8 cellular contexts compared by ENCODE assay signal in genomic region chr9:125747053-125747764, GRCh38. TPM values are rescaled to one million over a fixed set of nuclear protein-coding genes. Genes with fewer than 3 reads are reported as not detected.
DNase-seq lines count a peak whose midpoint lies in the region; ATAC-seq and TF ChIP-seq lines count a peak whose summit lies in the region.

Gene PBX3 (plus strand): TSS chr9:125747373.

- H3K27me3 ChIP-seq in adipocyte (replicated peaks; ENCODE audit: control insufficient read depth, insufficient read depth, low read length) = no peaks in the 10 kb centered on the region
- H3K27me3 ChIP-seq in psoas muscle (ENCODE audit: insufficient read depth in 3 of 3, low read length in 2 of 3) = peaks cover 0 to 19% (median 5%) of the 10 kb centered on the region in 3 donors

- intact Hi-C loops in left ventricle myocardium superior (cut with micrococcal nuclease) (no loop called here), psoas muscle (cut with DNase I) (loop anchor here (2.0 to 10.0 kb wide), 4 partner anchors 40 to 190 kb away; partner anchors contain the start of gene MAPKAP1 (in 1 of the 2))

- H3K36me3 ChIP-seq in adipocyte (ENCODE audit: control insufficient read depth, insufficient read depth, low read length, severe bottlenecking) (no peaks in the 10 kb centered on the region), psoas muscle (ENCODE audit: insufficient read depth in 1 of 2, low read depth in 1 of 2) (no peaks in the 10 kb centered on the region)

- H3K4me1 ChIP-seq in adipocyte (ENCODE audit: control insufficient read depth, insufficient read depth, low read length) (peaks cover 36% of the 10 kb centered on the region), psoas muscle (peaks cover 14% of the 10 kb centered on the region)

- H3K4me3 ChIP-seq in AG09309 (ENCODE audit: control insufficient read depth, low read depth, low read length) (peak within 1 kb of the TSS; percentile 64), adipocyte (ENCODE audit: low read length) (peak within 1 kb of the TSS; percentile 97), psoas muscle (peak within 1 kb of the TSS; percentile 87)

- H3K27ac ChIP-seq in psoas muscle = peak within 1 kb of the TSS; percentile 70

- DNase-seq in AG09309 (ENCODE audit: low read depth) (no peak), SW 1271 (lab: John Stamatoyannopoulos, UW) (peak; percentile 13 to 66), adipocyte (ENCODE audit: low read depth) (peak; percentile 78), left ventricle myocardium superior (peak; percentile 73), psoas muscle (peak; percentile 56 to 75), amniotic stem cell (lab: John Stamatoyannopoulos, UW) (no peak)

- WGBS in psoas muscle, 3 donors = 0 to 1% (median 1%) methylated on average over 31 to 105 of the region's 107 CpGs

- H3K9ac ChIP-seq in adipocyte (ENCODE audit: low read length) = peak within 1 kb of the TSS; percentile 91

- ATAC-seq in GM18909 (IDR thresholded peaks at IDR 0.05; ENCODE audit: poor library complexity, unreplicated experiment) (peak; percentile 17), HG03280 (IDR thresholded peaks at IDR 0.05; ENCODE audit: unreplicated experiment) (peak; percentile 14), left ventricle myocardium superior (peak; percentile 6), psoas muscle (no peak)

- H3K9me3 ChIP-seq in adipocyte (ENCODE audit: control insufficient read depth, low read length) (no peaks in the 10 kb centered on the region), psoas muscle (no peaks in the 10 kb centered on the region)

- TF ChIP-seq CTCF in AG09309 (IDR thresholded peaks at IDR 0.05; ENCODE audit: control insufficient read depth, insufficient read depth, low read depth, low read length, missing control alignments) (no peak), psoas muscle (IDR thresholded peaks at IDR 0.05) (no peak)

RNA-seq across cellular contexts. Expression of gene PBX3, which starts in this region (rescaled TPM):
- total RNA-seq in left ventricle myocardium superior = 50.4 TPM
- total RNA-seq in psoas muscle = 10 to 100 TPM in 1 of 4 donors, 1 to 10 TPM in 3; 4.6 to 12.4 (median 6.9) TPM
- 10 to 100 TPM in 1 of 3 donors, 1 to 10 TPM in 2; 4.2 to 12.7 (median 4.3) TPM for polyA plus RNA-seq in psoas muscle

Comparison
In these comparisons a context has a peak if more than half of its experiments do, and no peak if none do; other contexts are left out.
1. DNase-seq: peak in SW 1271 (2 of 2), adipocyte (single experiment), left ventricle myocardium superior (single experiment) and psoas muscle (2 of 2); none in AG09309 (single experiment) and amniotic stem cell (single experiment).
2. ATAC-seq: peak in GM18909 (single experiment), HG03280 (single experiment) and left ventricle myocardium superior (single experiment); none in psoas muscle (0 of 4).
3. Peak in every context shown above with its lines, with median percentiles within 50 percentile points of each other: H3K4me3 ChIP-seq.